Comparison of ENCODE assay signal across 8 cellular contexts in the genomic region with DNA sequence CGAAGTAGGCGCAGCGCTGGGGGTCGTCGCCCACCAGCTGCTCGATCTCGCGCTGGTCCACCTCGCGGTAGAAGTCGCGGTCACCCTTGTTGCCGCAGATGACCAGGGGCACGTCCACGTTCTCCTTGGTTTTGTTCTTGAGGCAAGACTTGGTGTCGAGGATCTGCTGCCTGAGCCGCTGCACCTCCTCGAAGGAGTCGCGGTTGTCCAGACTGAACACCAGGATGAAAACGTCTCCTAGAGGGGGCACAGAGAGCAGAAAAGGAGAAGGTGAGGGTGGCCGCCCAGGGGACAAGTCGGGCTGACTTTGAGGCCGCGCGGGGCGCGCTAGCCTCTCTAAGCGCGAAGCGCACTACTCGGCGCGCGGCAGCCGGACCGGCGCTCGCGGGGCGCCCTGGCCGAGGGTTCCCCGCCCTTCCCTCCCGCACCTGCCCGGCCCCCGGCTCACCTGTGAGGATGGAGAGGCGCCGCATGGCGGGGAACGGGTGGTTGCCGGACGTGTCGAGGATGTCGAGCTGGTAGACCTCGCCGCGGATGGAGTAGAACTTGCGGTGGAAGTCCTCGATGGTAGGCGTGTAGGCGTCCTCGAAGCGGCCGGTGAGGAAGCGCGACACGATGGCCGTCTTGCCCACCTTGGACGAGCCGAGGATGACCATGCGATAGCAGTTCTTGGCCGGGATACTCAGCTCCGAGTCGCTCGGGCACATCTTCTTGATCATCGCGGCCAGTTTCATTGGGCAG. TPM values are rescaled to one million over a fixed set of nuclear protein-coding genes. Genes with fewer than 3 reads are reported as not detected.
A peak's percentile ranks its signal among the peaks of the same experiment; 100 is the strongest.
DNase-seq lines count a peak whose midpoint lies in the region; ATAC-seq and TF ChIP-seq lines count a peak whose summit lies in the region.

No MANE protein-coding gene starts in this region.

- H2BK5ac ChIP-seq in trophoblast cell (ENCODE audit: low read depth, low read length, poor library complexity): no peak overlapping the region

- no peak overlapping the region for H4K8ac ChIP-seq in trophoblast cell (ENCODE audit: low read depth, low read length)

- H4K91ac ChIP-seq in trophoblast cell (ENCODE audit: low read depth, low read length): no peak overlapping the region

- ATAC-seq in HG02970 (IDR thresholded peaks at IDR 0.05; ENCODE audit: low FRiP score, unreplicated experiment): no peak

- no peak overlapping the region for H3K27ac Mint-ChIP-seq in activated naive CD4-positive, alpha-beta T cell treated with anti-CD3 and anti-CD28 coated beads for 36 hours

- peaks cover 10 to 19% of the 10 kb centered on the region in 2 experiments for H3K4me1 ChIP-seq in trophoblast cell (ENCODE audit: control insufficient read depth in 1 of 2, insufficient read depth in 2 of 2, low read length in 2 of 2)

- peak overlapping the region; percentile 64 for H3K4me3 ChIP-seq in BJ (ENCODE audit: low read depth, low read length)
- H3K4me3 ChIP-seq in trophoblast cell (ENCODE audit: low read depth, low read length): peak overlapping the region; percentile 54

- WGBS in trophoblast cell (ENCODE audit: extremely low coverage, insufficient coverage, insufficient read length): no CpG with 5 or more reads among the region's 77 CpGs

- H2BK12ac ChIP-seq in trophoblast cell (ENCODE audit: low read length): no peak overlapping the region

- CTCF ChIA-PET in BJ (lab: Yijun Ruan, JAX): interaction anchor here (1.1 to 5.6 kb wide), 30 partner anchors 15 to 146 kb away, joined by 3 to 149 read pairs (median 6); no protein-coding TSS in a partner anchor
- CTCF ChIA-PET in activated naive CD4-positive, alpha-beta T cell treated with anti-CD3 and anti-CD28 coated beads for 36 hours (lab: Charles Lee): interaction anchor here (0.7 to 5.6 kb wide), 12 partner anchors 9 to 423 kb away, joined by 3 to 59 read pairs (median 6); a partner anchor contains a TSS

- peak overlapping the region; percentile 64 for H3K4me3 Mint-ChIP-seq in activated naive CD4-positive, alpha-beta T cell treated with anti-CD3 and anti-CD28 coated beads for 36 hours

- H3K4ac ChIP-seq in trophoblast cell (ENCODE audit: low read depth, low read length): no peak overlapping the region

- H2AFZ ChIP-seq in trophoblast cell (ENCODE audit: insufficient read depth, low read length, poor library complexity): peak overlapping the region; percentile 40

- no peak overlapping the region for H3K27ac ChIP-seq in trophoblast cell (ENCODE audit: low read depth, low read length)

- intact Hi-C loops in activated naive CD4-positive, alpha-beta T cell treated with anti-CD3 and anti-CD28 coated beads for 36 hours (cut with micrococcal nuclease): loop anchor here (1.0 to 2.0 kb wide), 5 partner anchors 11 to 139 kb away; a partner anchor contains a TSS
- intact Hi-C loops in cardiac septum (cut with DNase I): loop anchor here (1.0 to 5.0 kb wide), 6 partner anchors 57 to 147 kb away; no protein-coding TSS in a partner anchor

- H3K36me3 ChIP-seq in BJ (ENCODE audit: control insufficient read depth, insufficient read depth, low read length): peaks cover 7% of the 10 kb centered on the region
- peaks cover 15 to 22% of the 10 kb centered on the region in 2 experiments for H3K36me3 ChIP-seq in trophoblast cell (ENCODE audit: control insufficient read depth in 1 of 2, insufficient read depth in 2 of 2, low read length in 2 of 2)

- H3K18ac ChIP-seq in trophoblast cell (ENCODE audit: low read length): no peak overlapping the region

- no peak overlapping the region for H2AK5ac ChIP-seq in trophoblast cell (ENCODE audit: low read length)

- H2BK120ac ChIP-seq in trophoblast cell (ENCODE audit: insufficient read depth, low read length, poor library complexity): no peak overlapping the region

- H4K12ac ChIP-seq in trophoblast cell (ENCODE audit: low read depth, low read length): peak overlapping the region; percentile 0

- H3K14ac ChIP-seq in trophoblast cell (ENCODE audit: low read length): no peak overlapping the region

- H3K27me3 ChIP-seq in BJ (ENCODE audit: control insufficient read depth, insufficient read depth, low read length): no peaks in the 10 kb centered on the region
- H3K27me3 ChIP-seq in trophoblast cell (ENCODE audit: insufficient read depth, low read length): peaks cover 17% of the 10 kb centered on the region

- H3K4me1 Mint-ChIP-seq in activated naive CD4-positive, alpha-beta T cell treated with anti-CD3 and anti-CD28 coated beads for 36 hours (ENCODE audit: low read depth): peaks cover 12% of the 10 kb centered on the region

- no peaks in the 10 kb centered on the region for H3K79me2 ChIP-seq in trophoblast cell (ENCODE audit: control insufficient read depth, insufficient read depth, low read length, poor library complexity)

- POLR2A ChIA-PET in BJ (lab: Charles Lee): interaction anchor here (0.6 to 0.7 kb wide), 2 partner anchors 8 to 94 kb away, joined by 3 to 10 read pairs; no protein-coding TSS in a partner anchor

- H3K79me1 ChIP-seq in trophoblast cell (ENCODE audit: low read length): no peaks in the 10 kb centered on the region

- DNase-seq in BJ (ENCODE audit: low read depth): no peak
- peak; percentile 27 for DNase-seq in HK-2 (ENCODE audit: unreplicated experiment)
- peak; percentile 34 for DNase-seq in activated naive CD4-positive, alpha-beta T cell treated with anti-CD3 and anti-CD28 coated beads for 36 hours
- peak; percentile 77 for DNase-seq in cardiac septum (ENCODE audit: low spot score)
- peak in 1 of 2 donors; percentile 27 for DNase-seq in trophoblast cell
- no peak for DNase-seq in NCI-H2196 treated with DMSO at 0.1 percent for 48 hours (lab: John Stamatoyannopoulos, UW; ENCODE audit: unreplicated experiment)
- no peak for DNase-seq in kidney glomerular epithelial cell (lab: John Stamatoyannopoulos, UW)

- TF ChIP-seq CTCF in BJ (IDR thresholded peaks at IDR 0.05; ENCODE audit: insufficient read depth, low read depth, low read length): no peak

- H3K9me3 Mint-ChIP-seq in activated naive CD4-positive, alpha-beta T cell treated with anti-CD3 and anti-CD28 coated beads for 36 hours: no peaks in the 10 kb centered on the region

- no peak overlapping the region for H3K9ac ChIP-seq in trophoblast cell (ENCODE audit: low read length)

- H3K27me3 Mint-ChIP-seq in activated naive CD4-positive, alpha-beta T cell treated with anti-CD3 and anti-CD28 coated beads for 36 hours (ENCODE audit: low read depth): peaks cover 12% of the 10 kb centered on the region

- peak overlapping the region; percentile 79 for H3K4me2 ChIP-seq in trophoblast cell (ENCODE audit: low read length)

- peaks cover 8% of the 10 kb centered on the region for H3K36me3 Mint-ChIP-seq in activated naive CD4-positive, alpha-beta T cell treated with anti-CD3 and anti-CD28 coated beads for 36 hours (ENCODE audit: low read depth)

- no peak overlapping the region for H3K23ac ChIP-seq in trophoblast cell (ENCODE audit: low read length)

- H3K9me3 ChIP-seq in trophoblast cell (ENCODE audit: insufficient read depth, low read depth, low read length): peaks cover 2% of the 10 kb centered on the region

RNA-seq across cellular contexts. Expression of a gene that starts 0.6 kb away (rescaled TPM):
- 0.83 and 0.90 TPM in 2 replicates for polyA plus RNA-seq in BJ (2011; rRNA removed)
- polyA minus RNA-seq in BJ (2011; rRNA and poly(A)+ RNA removed): 0.26 and 1.1 TPM in 2 replicates
- under 1 TPM; 0.17 to 0.36 TPM for total RNA-seq in activated naive CD4-positive, alpha-beta T cell treated with anti-CD3 and anti-CD28 coated beads for 36 hours
- 4.4 TPM for total RNA-seq in cardiac septum
- 0.49 and 0.68 TPM in 2 replicates for polyA plus RNA-seq in trophoblast cell (2013)

RNA-seq across cellular contexts. Expression of a gene that starts 18.8 kb away (rescaled TPM):
- 10.6 and 11.7 TPM in 2 replicates for polyA plus RNA-seq in BJ (2011; rRNA removed)
- 7.2 and 8.1 TPM in 2 replicates for polyA minus RNA-seq in BJ (2011; rRNA and poly(A)+ RNA removed)
- 10 to 100 TPM; 13.2 to 14.4 TPM for total RNA-seq in activated naive CD4-positive, alpha-beta T cell treated with anti-CD3 and anti-CD28 coated beads for 36 hours
- 30.5 TPM for total RNA-seq in cardiac septum
- polyA plus RNA-seq in trophoblast cell (2013): 10.0 and 10.1 TPM in 2 replicates

Comparison
In these comparisons a context has a peak if more than half of its experiments do, and no peak if none do; other contexts are left out.
1. DNase-seq: peak in HK-2 (single experiment), activated naive CD4-positive, alpha-beta T cell treated with anti-CD3 and anti-CD28 coated beads for 36 hours (single experiment) and cardiac septum (single experiment); none in BJ (single experiment), NCI-H2196 treated with DMSO at 0.1 percent for 48 hours (single experiment) and kidney glomerular epithelial cell (single experiment).